In genomic region chr17:75105269-75106080, GRCh38 we compare ENCODE assay signal across 6 cellular contexts. TPM values are rescaled to one million over a fixed set of nuclear protein-coding genes. Genes with fewer than 3 reads are reported as not detected.
DNase-seq lines count a peak whose midpoint lies in the region; ATAC-seq, FAIRE-seq and TF ChIP-seq lines count a peak whose summit lies in the region.

No MANE protein-coding gene starts in this region.

- H3K27ac ChIP-seq in colonic mucosa (no peak overlapping the region), small intestine (ENCODE audit: low read depth in 1 of 2, low read length in 1 of 2) (no peak overlapping the region)

- H3K36me3 ChIP-seq in colonic mucosa (no peaks in the 10 kb centered on the region), small intestine (ENCODE audit: control insufficient read depth in 2 of 2, insufficient read depth in 2 of 2, low read length in 2 of 2) (peaks cover 1 to 12% of the 10 kb centered on the region in 2 donors)

- no peaks in the 10 kb centered on the region for H3K4me1 ChIP-seq in colonic mucosa
- peaks cover 0 to 3% of the 10 kb centered on the region in 2 donors for H3K4me1 ChIP-seq in small intestine (ENCODE audit: control insufficient read depth in 2 of 2, insufficient read depth in 1 of 2, low read depth in 1 of 2, low read length in 1 of 2)

- WGBS in small intestine, 3 donors: 34 to 49% (median 44%) methylated on average over 15 of the region's 15 CpGs

- no peak overlapping the region for H3K9ac ChIP-seq in colonic mucosa (ENCODE audit: low read depth in 2 of 2, low read length in 2 of 2)

- H3K9me3 ChIP-seq in colonic mucosa (no peaks in the 10 kb centered on the region), small intestine (ENCODE audit: control insufficient read depth, low read depth) (no peaks in the 10 kb centered on the region)

- intact Hi-C loops in colonic mucosa (cut with DNase I): loop anchor here (5.0 kb wide), 1 partner anchor 33 kb away; no protein-coding TSS in a partner anchor

- DNase-seq in GM13976 (ENCODE audit: low spot score): peak; percentile 76
- peak; percentile 81 for DNase-seq in NCI-H2227 (lab: John Stamatoyannopoulos, UW; ENCODE audit: unreplicated experiment)
- DNase-seq in colonic mucosa: peak; percentile 77
- peak; percentile 79 for DNase-seq in small intestine
- DNase-seq in KBM-7: no peak

- H3K27me3 ChIP-seq in colonic mucosa: no peaks in the 10 kb centered on the region
- no peaks in the 10 kb centered on the region for H3K27me3 ChIP-seq in small intestine (ENCODE audit: control insufficient read depth in 2 of 2, insufficient read depth in 2 of 2, low read length in 2 of 2)

- peak; percentile 51 for TF ChIP-seq CTCF in GM13976 (IDR thresholded peaks at IDR 0.05; ENCODE audit: borderline replicate concordance, control extremely low read depth, extremely low read depth, insufficient read depth, missing control alignments)
- TF ChIP-seq CTCF in colonic mucosa (IDR thresholded peaks at IDR 0.05): peak; percentile 80

- ATAC-seq in HG02623 (IDR thresholded peaks at IDR 0.05; ENCODE audit: unreplicated experiment): no peak

- no peak for FAIRE-seq in small intestine (lab: Jason Lieb, UNC)

- in situ Hi-C loops in GM13976 (cut with MboI; ENCODE audit: low sequenced_read_pairs, unreplicated experiment) (no loop called here), KBM-7 (cut with MboI; ENCODE audit: low pct_unique_long_range_greater_than_20kb, low sequenced_read_pairs) (no loop called here)

- no peak overlapping the region for H3K4me3 ChIP-seq in colonic mucosa
- no peak overlapping the region for H3K4me3 ChIP-seq in small intestine (ENCODE audit: low read depth in 1 of 2, low read length in 2 of 2)

RNA-seq across cellular contexts. Expression of gene ARMC7, which starts 4.3 kb away (rescaled TPM):
- total RNA-seq in colonic mucosa: 10 to 100 TPM; 20.5 to 20.7 TPM
- polyA plus RNA-seq in small intestine: 10 to 100 TPM; 14.2 to 24.8 (median 23.2) TPM

RNA-seq across cellular contexts. Expression of gene SLC16A5, which starts 17.7 kb away (rescaled TPM):
- total RNA-seq in colonic mucosa: 10 to 100 TPM; 19.4 to 50.1 TPM
- polyA plus RNA-seq in small intestine: 10 to 100 TPM; 23.5 to 35.4 (median 32.2) TPM

RNA-seq across cellular contexts. Expression of gene NT5C, which starts 26.1 kb away (rescaled TPM):
- 10 to 100 TPM; 72.3 to 94.9 TPM for total RNA-seq in colonic mucosa
- polyA plus RNA-seq in small intestine: 100 to 1,000 TPM in 2 of 3 donors, 10 to 100 TPM in 1; 91.2 to 169 (median 130) TPM

RNA-seq across cellular contexts. Expression of gene JPT1, which starts 48.8 kb away (rescaled TPM):
- total RNA-seq in colonic mucosa: 100 to 1,000 TPM; 227 to 367 TPM
- polyA plus RNA-seq in small intestine: 100 to 1,000 TPM; 377 to 758 (median 449) TPM

RNA-seq across cellular contexts. Expression of gene KCTD2, which starts 58.5 kb away (rescaled TPM):
- total RNA-seq in colonic mucosa: 10 to 100 TPM; 14.8 to 18.1 TPM
- 10 to 100 TPM; 12.3 to 18.0 (median 13.8) TPM for polyA plus RNA-seq in small intestine
